Comparison of ENCODE assay signal across 30 cellular contexts in the genomic region with DNA sequence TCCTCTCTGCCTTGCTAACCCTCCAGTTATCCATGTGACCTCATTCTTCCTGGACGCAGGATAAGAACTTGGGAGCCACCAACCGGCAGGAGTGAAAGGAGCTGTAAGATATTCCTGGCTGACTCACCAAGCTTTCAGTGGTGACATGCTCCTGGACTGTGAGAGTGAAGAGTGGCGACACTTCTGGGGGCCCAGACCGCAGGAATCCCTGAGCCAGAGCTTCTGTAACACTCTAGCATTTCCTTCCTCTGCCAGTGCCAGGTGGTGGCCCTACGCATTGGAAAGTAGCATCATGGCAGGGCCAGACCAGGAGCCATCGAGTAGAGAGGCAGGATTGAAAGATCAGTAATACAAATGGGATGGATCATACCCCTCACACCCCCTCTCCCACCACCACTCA.
"Had no signal": no experiment of that assay in that cellular context is flagged by ENCODE, and none has a peak within 500 bp of the region (broad histone marks: within the 10 kb centered on the region; RNA-seq: fewer than 3 reads in every experiment).

No MANE protein-coding gene starts in this region.

- DNase-seq: activated B cell treated with CpG ODN at 0.5 μM for 24 hours; activated CD4-positive, alpha-beta memory T cell treated with anti-CD3 and anti-CD28 coated beads for 36 hours; activated CD4-positive, alpha-beta T cell treated with anti-CD3 and anti-CD28 coated beads for 4 hours; activated CD4-positive, alpha-beta T cell treated with anti-CD3 and anti-CD28 coated beads, Interleukin-2, amount 10 ng/mL, durations not matched to agents 24 days and 14 days; activated CD4-positive, alpha-beta T cell treated with anti-CD3 and anti-CD28 coated beads, Interleukin-2, amount 50 U/mL, for 1 hour; activated CD4-positive, alpha-beta T cell treated with anti-CD3 and anti-CD28 coated beads, Interleukin-2, amount 50 U/mL, for 4 hours; activated CD4-positive, CD25-positive, alpha-beta regulatory T cell treated with anti-CD3 and anti-CD28 coated beads, Interleukin-2, amount 50 U/mL, for 72 hours; activated CD8-positive, alpha-beta memory T cell treated with anti-CD3 and anti-CD28 coated beads, Interleukin-2, amount 50 U/mL, for 4 hours; activated CD8-positive, alpha-beta T cell treated with anti-CD3 and anti-CD28 coated beads for 36 hours; activated effector memory CD4-positive, alpha-beta T cell treated with anti-CD3 and anti-CD28 coated beads, Interleukin-2, amount 50 U/mL, for 16 hours; activated gamma-delta T cell treated with Interleukin-2 at 50 U/mL for 16 hours; activated naive CD4-positive, alpha-beta T cell; activated naive CD4-positive, alpha-beta T cell treated with anti-CD3 and anti-CD28 coated beads for 36 hours; activated naive CD4-positive, alpha-beta T cell treated with anti-CD3 and anti-CD28 coated beads, Interleukin-2, amount 50 U/mL, for 16 hours; activated naive CD8-positive, alpha-beta T cell treated with anti-CD3 and anti-CD28 coated beads for 36 hours; activated T-cell treated with anti-CD3 and anti-CD28 coated beads for 4 hours; activated T-cell treated with anti-CD3 and anti-CD28 coated beads, Interleukin-2, amount 50 U/mL, for 1 hour; activated T-cell treated with anti-CD3 and anti-CD28 coated beads, Interleukin-2, amount 50 U/mL, for 4 hours; activated T-cell treated with anti-CD3 and anti-CD28 coated beads, Interleukin-2, amount 50 U/mL, for 72 hours; adrenal gland; amniotic stem cell; aorta; body of pancreas; brain microvascular endothelial cell; central memory CD4-positive, alpha-beta T cell; T-helper 1 cell; T-helper 2 cell; T-helper 9 cell had no signal

- ATAC-seq: activated CD8-positive, alpha-beta T cell treated with anti-CD3 and anti-CD28 coated beads for 36 hours; activated naive CD4-positive, alpha-beta T cell treated with anti-CD3 and anti-CD28 coated beads, Interleukin-2, amount 50 U/mL, for 72 hours; activated T-cell treated with anti-CD3 and anti-CD28 coated beads, Interleukin-2, amount 50 U/mL, for 4 hours; activated T-cell treated with anti-CD3 and anti-CD28 coated beads, Interleukin-2, amount 50 U/mL, for 72 hours; activated T-helper 17 cell treated with anti-CD3 and anti-CD28 coated beads, Interleukin-2, amount 50 U/mL, for 72 hours; body of pancreas had no signal
